In genomic region chr6:163328411-163328810, GRCh38 we compare ENCODE assay signal across 18 cellular contexts.
"Had no signal": no experiment of that assay in that cellular context is flagged by ENCODE, and none has a peak within 500 bp of the region (broad histone marks: within the 10 kb centered on the region; RNA-seq: fewer than 3 reads in every experiment).

No MANE protein-coding gene starts in this region.

- H3K4me1 ChIP-seq: esophagus squamous epithelium, gastroesophageal sphincter had no signal

- H3K4me3 ChIP-seq: esophagus squamous epithelium, gastroesophageal sphincter, lung, ovary, suprapubic skin, tibial artery had no signal

- H3K9me3 ChIP-seq: esophagus squamous epithelium, gastroesophageal sphincter, ovary, suprapubic skin, tibial artery had no signal

- H3K27ac ChIP-seq: esophagus squamous epithelium, gastroesophageal sphincter, ovary, suprapubic skin, tibial artery had no signal

- H3K9me3 Mint-ChIP-seq: central memory CD8-positive, alpha-beta T cell; effector memory CD8-positive, alpha-beta T cell; immature natural killer cell had no signal

- H3K36me3 ChIP-seq: esophagus squamous epithelium, gastroesophageal sphincter, ovary, suprapubic skin, tibial artery had no signal

- H3K27me3 ChIP-seq: esophagus squamous epithelium, gastroesophageal sphincter, ovary, suprapubic skin, tibial artery had no signal

- H3K4me1 Mint-ChIP-seq: central memory CD8-positive, alpha-beta T cell had no signal

- DNase-seq: effector memory CD8-positive, alpha-beta T cell; esophagus squamous epithelium; immature natural killer cell; left colon; left ventricle myocardium superior; naive thymus-derived CD4-positive, alpha-beta T cell; nephron progenitor cell; ovary; right cardiac atrium; small intestine; stimulated activated CD4-positive, alpha-beta T cell treated with anti-CD3 and anti-CD28 coated beads, Interleukin-12 subunit alpha, Interleukin-12 subunit beta, amount 100 ng/mL, for 4 hours; stimulated activated naive CD4-positive, alpha-beta T cell; tibial artery had no signal

- H3K27ac Mint-ChIP-seq: effector memory CD8-positive, alpha-beta T cell; naive thymus-derived CD4-positive, alpha-beta T cell; nephron progenitor cell; progenitor cell of endocrine pancreas had no signal

- ATAC-seq: effector memory CD8-positive, alpha-beta T cell; gastroesophageal sphincter; left colon; left ventricle myocardium superior; naive thymus-derived CD4-positive, alpha-beta T cell; right cardiac atrium had no signal

- H3K36me3 Mint-ChIP-seq: immature natural killer cell; naive thymus-derived CD4-positive, alpha-beta T cell had no signal

- H3K4me3 Mint-ChIP-seq: central memory CD8-positive, alpha-beta T cell; effector memory CD8-positive, alpha-beta T cell; immature natural killer cell; naive thymus-derived CD4-positive, alpha-beta T cell; nephron progenitor cell had no signal
